In the genomic region with DNA sequence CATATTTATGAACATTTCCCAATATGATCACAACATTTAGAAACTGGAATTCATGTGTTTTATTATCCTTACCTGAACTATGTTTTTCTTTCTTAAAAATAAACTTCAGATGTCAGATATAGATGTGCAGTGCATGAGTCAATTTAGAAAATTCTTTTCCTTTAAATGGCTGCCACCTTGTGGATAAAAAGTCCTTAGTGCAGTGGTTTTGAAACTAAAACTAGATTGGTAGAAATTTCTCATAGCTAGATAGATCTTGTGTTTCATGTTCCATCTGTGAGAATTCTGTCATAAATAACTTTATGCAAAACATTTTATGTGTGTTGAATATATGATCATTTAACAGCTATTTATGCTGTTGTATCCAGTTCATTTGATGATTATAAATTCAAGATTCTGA, we compare ENCODE assay signal across 8 cellular contexts.
DNase-seq lines count a peak whose midpoint lies in the region; ATAC-seq and TF ChIP-seq lines count a peak whose summit lies in the region.

No MANE protein-coding gene starts in this region.

- no peaks in the 10 kb centered on the region for H3K9me3 ChIP-seq in DOHH2 (ENCODE audit: control insufficient read depth, insufficient read depth, low read length)
- no peaks in the 10 kb centered on the region for H3K9me3 ChIP-seq in mucosa of descending colon

- no peaks in the 10 kb centered on the region for H3K36me3 ChIP-seq in DOHH2 (ENCODE audit: control insufficient read depth, low read length)
- no peaks in the 10 kb centered on the region for H3K36me3 ChIP-seq in mucosa of descending colon (ENCODE audit: low read depth)

- H3K4me3 ChIP-seq in DOHH2 (ENCODE audit: low read length) (no peak overlapping the region), mucosa of descending colon (no peak overlapping the region)

- no peak overlapping the region for H3K27ac ChIP-seq in DOHH2 (ENCODE audit: low read depth, low read length)
- peak overlapping the region; percentile 49 for H3K27ac ChIP-seq in cingulate gyrus (ENCODE audit: low read depth, low read length)

- H3K79me2 ChIP-seq in DOHH2 (ENCODE audit: control insufficient read depth, low read length) = no peaks in the 10 kb centered on the region

- no peak overlapping the region for H3K4me2 ChIP-seq in DOHH2 (ENCODE audit: low read length)

- no peaks in the 10 kb centered on the region for H4K20me1 ChIP-seq in DOHH2 (ENCODE audit: control insufficient read depth, insufficient read depth, low read depth, low read length)

- ATAC-seq in GM19372 (IDR thresholded peaks at IDR 0.05; ENCODE audit: low read depth, unreplicated experiment) (peak; percentile 85), HG03175 (IDR thresholded peaks at IDR 0.05; ENCODE audit: unreplicated experiment) (peak; percentile 86), mucosa of descending colon (peak; percentile 39)

- no peaks in the 10 kb centered on the region for H3K9me2 ChIP-seq in DOHH2 (replicated peaks; ENCODE audit: control insufficient read depth, low read length)

- H3K27me3 ChIP-seq in DOHH2 (ENCODE audit: control insufficient read depth, low read length) = peaks cover 11% of the 10 kb centered on the region; the same call in 1 of the 2 replicates

- DNase-seq in NCI-H748 treated with DMSO at 0.1 percent for 48 hours (lab: John Stamatoyannopoulos, UW) = peak; percentile 46
- no peak for DNase-seq in mucosa of descending colon
- no peak for DNase-seq in NCI-H524 treated with DMSO at 0.1 percent for 48 hours (lab: John Stamatoyannopoulos, UW)
- DNase-seq in iPS-NIHi7 (ENCODE audit: extremely low spot score) = no peak

- H3K4me1 ChIP-seq in DOHH2 (ENCODE audit: control insufficient read depth, low read length) (no peaks in the 10 kb centered on the region), mucosa of descending colon (ENCODE audit: low read depth) (no peaks in the 10 kb centered on the region)

- intact Hi-C loops in mucosa of descending colon (cut with DNase I, micrococcal nuclease) = loop anchor here in 1 of 2 donors (5.0 kb wide), 1 partner anchor 432 kb away; no protein-coding TSS in a partner anchor

- no peaks in the 10 kb centered on the region for H3F3A ChIP-seq in DOHH2 (ENCODE audit: control insufficient read depth, insufficient read depth)

- TF ChIP-seq CTCF in DOHH2 (IDR thresholded peaks at IDR 0.05; ENCODE audit: low read depth, low read length, poor library complexity, severe bottlenecking) (peak; percentile 68), mucosa of descending colon (IDR thresholded peaks at IDR 0.05) (peak; percentile 16)
